ENCODE assay signal across 8 cellular contexts in the genomic region with DNA sequence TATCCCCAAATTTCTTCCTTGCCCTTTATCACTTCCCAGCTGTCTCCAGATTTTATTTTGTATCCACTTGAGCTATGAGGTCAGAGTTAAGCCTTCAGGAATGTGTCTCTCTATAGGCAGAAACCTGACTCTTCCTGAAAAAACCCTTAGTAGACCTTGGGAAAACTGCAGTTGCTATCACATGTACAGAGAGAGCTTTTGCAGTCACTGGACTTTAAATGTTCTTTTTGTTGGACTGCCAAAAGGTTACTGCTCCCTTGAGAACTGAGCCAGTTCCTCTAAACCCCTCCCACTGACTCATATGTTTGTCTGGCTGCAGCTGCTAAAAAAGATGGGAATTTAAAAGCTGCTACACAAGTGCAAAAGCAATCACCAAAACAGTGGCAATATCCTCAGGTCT.
DNase-seq lines count a peak whose midpoint lies in the region; ATAC-seq and TF ChIP-seq lines count a peak whose summit lies in the region.

No MANE protein-coding gene starts in this region.

- TF ChIP-seq CTCF in osteocyte (IDR thresholded peaks at IDR 0.05) = no peak

- H3K4me3 Mint-ChIP-seq in osteocyte (ENCODE audit: unreplicated experiment) = peak overlapping the region; percentile 46

- no peaks in the 10 kb centered on the region for H3K9me3 Mint-ChIP-seq in osteocyte (ENCODE audit: unreplicated experiment)

- DNase-seq in DMS53 (lab: John Stamatoyannopoulos, UW) (peak; percentile 46), NCI-H69 (lab: John Stamatoyannopoulos, UW) (peak; percentile 70), fibroblast of gingiva (ENCODE audit: low read depth) (peak; percentile 97), osteocyte (ENCODE audit: extremely low spot score, unreplicated experiment) (no peak), GDM1 (lab: John Stamatoyannopoulos, UW) (no peak), RPMI8226 (no peak)

- H3K27me3 Mint-ChIP-seq in osteocyte (ENCODE audit: unreplicated experiment) = no peaks in the 10 kb centered on the region

- no peak for ATAC-seq in GM18502 (IDR thresholded peaks at IDR 0.05; ENCODE audit: poor library complexity, unreplicated experiment)
- no peak for ATAC-seq in GM19395 (IDR thresholded peaks at IDR 0.05; ENCODE audit: unreplicated experiment)

- H3K27ac Mint-ChIP-seq in osteocyte (ENCODE audit: unreplicated experiment) = peak overlapping the region; percentile 90

- no peaks in the 10 kb centered on the region for H3K36me3 Mint-ChIP-seq in osteocyte (ENCODE audit: unreplicated experiment)

- H3K4me1 Mint-ChIP-seq in osteocyte (ENCODE audit: unreplicated experiment) = peaks cover 52% of the 10 kb centered on the region

Comparison
In these comparisons a context has a peak if more than half of its experiments do, and no peak if none do; other contexts are left out.
1. DNase-seq: peak in DMS53 (single experiment), NCI-H69 (single experiment) and fibroblast of gingiva (single experiment); none in osteocyte (single experiment), GDM1 (single experiment) and RPMI8226 (single experiment).